1 cellular context compared by ENCODE assay signal in genomic region chr14:92558319-92558718, GRCh38.
A peak's percentile ranks its signal among the peaks of the same experiment; 100 is the strongest.
TF ChIP-seq lines count a peak whose summit lies in the region.

No MANE protein-coding gene starts in this region.

TF ChIP-seq in H1, 55 proteins besides CTCF, POLR2A, EP300 and RAD21:
- TF ChIP-seq SIX5 (IDR thresholded peaks at IDR 0.05; ENCODE audit: low read depth, low read length): no peak
- TF ChIP-seq SP1 (IDR thresholded peaks at IDR 0.05; ENCODE audit: low read depth, low read length): no peak
- TF ChIP-seq GABPA (IDR thresholded peaks at IDR 0.05; ENCODE audit: borderline replicate concordance, insufficient read depth, low read length): no peak
- TF ChIP-seq PHF8 (conservative IDR thresholded peaks at IDR 0.05; ENCODE audit: low read depth, low read length): no peak
- TF ChIP-seq KDM1A (IDR thresholded peaks at IDR 0.05; ENCODE audit: borderline replicate concordance, low read length): peak; percentile 88; the same call in 1 of the 2 replicates
TF ChIP-seq in H1: peak in this region for 1.
